Comparison of ENCODE assay signal across 8 cellular contexts in genomic region chr16:29807426-29808218, GRCh38. TPM values are rescaled to one million over a fixed set of nuclear protein-coding genes. Genes with fewer than 3 reads are reported as not detected.
DNase-seq lines count a peak whose midpoint lies in the region; ATAC-seq and TF ChIP-seq lines count a peak whose summit lies in the region.

No MANE protein-coding gene starts in this region.

- H3K27me3 Mint-ChIP-seq in natural killer cell (ENCODE audit: low read depth in 2 of 2), result no peaks in the 10 kb centered on the region

- no peaks in the 10 kb centered on the region for H3K9me3 ChIP-seq in Karpas-422 (ENCODE audit: low read length)

- no peak overlapping the region for H2AFZ ChIP-seq in Karpas-422 (ENCODE audit: low read length)

- peaks cover 45 to 61% of the 10 kb centered on the region in 2 donors for H3K4me1 Mint-ChIP-seq in natural killer cell

- peaks cover 20% of the 10 kb centered on the region for H4K20me1 ChIP-seq in Karpas-422 (ENCODE audit: insufficient read depth, low read depth, low read length)

- peak overlapping the region; percentile 80 for H3K4me2 ChIP-seq in Karpas-422 (ENCODE audit: low read depth, low read length, poor library complexity, severe bottlenecking)

- H3K9me2 ChIP-seq in Karpas-422 (replicated peaks; ENCODE audit: insufficient read depth, low read length), result no peaks in the 10 kb centered on the region

- ATAC-seq in natural killer cell, result peak; percentile 36 to 59 (median 57)
- ATAC-seq in HG02623 (IDR thresholded peaks at IDR 0.05; ENCODE audit: unreplicated experiment), result no peak

- peaks cover 32% of the 10 kb centered on the region for H3K36me3 ChIP-seq in Karpas-422 (ENCODE audit: insufficient read depth, low read length)

- H3K4me1 ChIP-seq in Karpas-422 (ENCODE audit: low read length), result peaks cover 73% of the 10 kb centered on the region

- POLR2A ChIA-PET in RWPE1 (lab: Yijun Ruan, JAX; ENCODE audit: low non-redundant PET), result interaction anchor here (0.5 to 2.8 kb wide), 7 partner anchors 8 to 282 kb away, joined by 3 to 10 read pairs (median 4); partner anchors contain the start of genes KIF22 and PAGR1

- CTCF ChIA-PET in RWPE1 (lab: Yijun Ruan, JAX), result interaction anchor here (0.6 to 1.9 kb wide), 11 partner anchors 8 to 835 kb away, joined by 3 to 8 read pairs (median 3); partner anchors contain the start of genes KIF22, MVP and PAGR1

- peak overlapping the region; percentile 75 for H3K4me3 ChIP-seq in Karpas-422 (ENCODE audit: low read length)
- peak overlapping the region; percentile 74 for H3K4me3 ChIP-seq in fibroblast of mammary gland (ENCODE audit: control insufficient read depth, low read depth, low read length)

- H3K27ac Mint-ChIP-seq in natural killer cell, result peak overlapping the region; percentile 93

- H3K27ac ChIP-seq in Karpas-422 (ENCODE audit: low read length), result peak overlapping the region; percentile 91
- peak overlapping the region; percentile 99 for H3K27ac ChIP-seq in RWPE1

- no peaks in the 10 kb centered on the region for H3K27me3 ChIP-seq in Karpas-422 (ENCODE audit: low read length)

- peak; percentile 88 for TF ChIP-seq CTCF in GM12874 (IDR thresholded peaks at IDR 0.05; ENCODE audit: insufficient read depth, low read depth, low read length)
- peak; percentile 52 for TF ChIP-seq CTCF in RWPE1 (conservative IDR thresholded peaks at IDR 0.05; ENCODE audit: low read depth)
- TF ChIP-seq CTCF in fibroblast of mammary gland (conservative IDR thresholded peaks at IDR 0.05; ENCODE audit: control insufficient read depth, insufficient read depth, low read depth, low read length), result peak; percentile 39
- peak; percentile 37 for TF ChIP-seq CTCF in natural killer cell (IDR thresholded peaks at IDR 0.05)

- peak overlapping the region; percentile 86 for H3K4me3 Mint-ChIP-seq in natural killer cell

- no peaks in the 10 kb centered on the region for H3K36me3 Mint-ChIP-seq in natural killer cell

- intact Hi-C loops in natural killer cell (cut with micrococcal nuclease), result loop anchor here (1.0 to 5.0 kb wide), 4 partner anchors 9 to 565 kb away; partner anchors contain the start of genes MYL11, PAGR1, TAOK2 and TBC1D10B

- peaks cover 25% of the 10 kb centered on the region for H3K79me2 ChIP-seq in Karpas-422 (ENCODE audit: low read length)

- H3K9me3 Mint-ChIP-seq in natural killer cell, result no peaks in the 10 kb centered on the region

- DNase-seq in Karpas-422 (peak; percentile 94), RWPE1 (ENCODE audit: low spot score) (peak; percentile 73), fibroblast of mammary gland (ENCODE audit: low read depth) (peak; percentile 91), natural killer cell (peak; percentile 85)
- peak; percentile 77 for DNase-seq in activated T-helper 9 cell treated with anti-CD3 and anti-CD28 coated beads, Interleukin-2, amount 50 U/mL, for 16 hours (ENCODE audit: low read depth)
- DNase-seq in stimulated activated naive CD4-positive, alpha-beta T cell (lab: John Stamatoyannopoulos, UW), result peak; percentile 84 to 96 (median 91)

- peak overlapping the region; percentile 96 for H3K9ac ChIP-seq in Karpas-422 (ENCODE audit: low read length)

RNA-seq across cellular contexts. Expression of gene MAZ, which starts 1.3 kb away (rescaled TPM):
- total RNA-seq in Karpas-422 (2014; rRNA removed; shearing (Covaris generic); ENCODE audit: low replicate concordance), result 118 and 320 TPM in 2 replicates
- 100 to 1,000 TPM; 234 to 265 (median 252) TPM for total RNA-seq in natural killer cell

RNA-seq across cellular contexts. Expression of gene PRRT2, which starts 4.4 kb away (rescaled TPM):
- total RNA-seq in Karpas-422 (2014; rRNA removed; shearing (Covaris generic); ENCODE audit: low replicate concordance), result 0.87 and 3.5 TPM in 2 replicates
- 1 to 10 TPM in 1 of 3 donors, under 1 TPM in 2; 0.70 to 1.4 (median 0.91) TPM for total RNA-seq in natural killer cell

RNA-seq across cellular contexts. Expression of gene PAGR1, which starts 8.3 kb away (rescaled TPM):
- total RNA-seq in Karpas-422 (2014; rRNA removed; shearing (Covaris generic); ENCODE audit: low replicate concordance), result 25.4 and 69.2 TPM in 2 replicates
- 10 to 100 TPM in 2 of 3 donors, 1 to 10 TPM in 1; 8.9 to 16.2 (median 13.4) TPM for total RNA-seq in natural killer cell

RNA-seq across cellular contexts. Expression of gene MVP, which starts 12.6 kb away (rescaled TPM):
- 7.8 and 25.7 TPM in 2 replicates for total RNA-seq in Karpas-422 (2014; rRNA removed; shearing (Covaris generic); ENCODE audit: low replicate concordance)
- total RNA-seq in natural killer cell, result 100 to 1,000 TPM; 154 to 168 (median 163) TPM

RNA-seq across cellular contexts. Expression of gene KIF22, which starts 17.1 kb away (rescaled TPM):
- total RNA-seq in Karpas-422 (2014; rRNA removed; shearing (Covaris generic); ENCODE audit: low replicate concordance), result 75.4 and 105 TPM in 2 replicates
- total RNA-seq in natural killer cell, result 10 to 100 TPM; 73.4 to 96.0 (median 86.5) TPM

Comparison
In these comparisons a context has a peak if more than half of its experiments do, and no peak if none do; other contexts are left out.
1. CTCF ChIP-seq: peak in every context shown above with its lines; median percentile 88 in GM12874; 52 in RWPE1; 39 in fibroblast of mammary gland; 37 in natural killer cell.